Comparison of ENCODE assay signal across 23 cellular contexts in the genomic region with DNA sequence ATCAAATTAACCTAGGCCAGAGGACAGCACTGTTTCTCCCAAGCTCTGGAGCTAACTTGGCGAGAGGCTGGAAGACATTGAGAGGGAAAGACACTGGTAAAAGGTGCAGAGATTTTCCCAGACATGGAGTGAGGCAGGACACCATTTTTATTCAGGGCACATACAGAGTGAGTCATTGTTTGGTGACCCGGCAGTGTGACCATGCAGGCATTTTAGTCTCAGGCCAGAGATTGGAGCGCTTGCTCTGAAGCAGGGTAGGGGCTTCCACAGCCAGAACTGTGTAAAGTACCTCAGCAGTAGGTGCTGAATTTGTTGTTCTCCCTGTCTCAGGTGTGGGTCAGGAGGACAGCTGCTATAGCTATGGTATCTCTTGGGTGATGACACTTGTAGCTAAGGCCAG.
"Had no signal": no experiment of that assay in that cellular context is flagged by ENCODE, and none has a peak within 500 bp of the region (broad histone marks: within the 10 kb centered on the region; RNA-seq: fewer than 3 reads in every experiment).

No MANE protein-coding gene starts in this region.

- FAIRE-seq: endometrium, frontal cortex, kidney, pancreas had no signal

- DNase-seq: dermis blood vessel endothelial cell; effector memory CD4-positive, alpha-beta T cell; kidney; mesendoderm; naive thymus-derived CD8-positive, alpha-beta T cell; nephron progenitor cell; pancreas; stimulated activated CD4-positive, alpha-beta T cell treated with anti-CD3 and anti-CD28 coated beads, Interleukin-12 subunit alpha, Interleukin-12 subunit beta, amount 100 ng/mL, for 4 hours; stimulated activated CD4-positive, alpha-beta T cell treated with anti-CD3 and anti-CD28 coated beads, Interleukin-1b, Interleukin-23, amount 100 ng/mL, for 48 hours; stimulated activated CD4-positive, alpha-beta T cell treated with anti-CD3 and anti-CD28 coated beads, Interleukin-4, amount 100 ng/mL, for 1 hour; stimulated activated CD8-positive, alpha-beta memory T cell treated with anti-CD3 and anti-CD28 coated beads, Interleukin-4, amount 100 ng/mL, for 48 hours; stimulated activated naive CD4-positive, alpha-beta T cell; stimulated activated naive CD8-positive, alpha-beta T cell treated with anti-CD3 and anti-CD28 coated beads, Interleukin-15, amount 100 ng/mL, for 72 hours; thyroid gland; trophoblast cell had no signal

- H3K36me3 ChIP-seq: neutrophil, pancreas, right atrium auricular region, thyroid gland had no signal

- H3K4me3 ChIP-seq: coronary artery, pancreas, right atrium auricular region, smooth muscle cell, thyroid gland had no signal

- H3K4me3 Mint-ChIP-seq: central memory CD8-positive, alpha-beta T cell; naive thymus-derived CD8-positive, alpha-beta T cell; nephron progenitor cell; stimulated activated naive CD8-positive, alpha-beta T cell treated with anti-CD3 and anti-CD28 coated beads, Interleukin-15, amount 100 ng/mL, for 72 hours had no signal

- H3K4me1 Mint-ChIP-seq: central memory CD8-positive, alpha-beta T cell; naive thymus-derived CD8-positive, alpha-beta T cell; nephron progenitor cell had no signal

- H3K9me3 ChIP-seq: pancreas, right atrium auricular region, thyroid gland had no signal

- H3K27ac ChIP-seq: coronary artery, neutrophil, pancreas, right atrium auricular region, thyroid gland had no signal

- H3K4me2 ChIP-seq: smooth muscle cell had no signal

- H3K27me3 Mint-ChIP-seq: central memory CD8-positive, alpha-beta T cell; naive thymus-derived CD8-positive, alpha-beta T cell; progenitor cell of endocrine pancreas; stimulated activated naive CD8-positive, alpha-beta T cell treated with anti-CD3 and anti-CD28 coated beads, Interleukin-15, amount 100 ng/mL, for 72 hours had no signal

- H3K4me1 ChIP-seq: pancreas, right atrium auricular region had no signal

- H3K9me3 Mint-ChIP-seq: central memory CD8-positive, alpha-beta T cell had no signal

- H3K27me3 ChIP-seq: neutrophil, pancreas, right atrium auricular region, thyroid gland had no signal

- H3K27ac Mint-ChIP-seq: nephron progenitor cell, progenitor cell of endocrine pancreas had no signal
